ENCODE assay signal across 1 cellular context in genomic region chr16:67773569-67774456, GRCh38.
TF ChIP-seq lines count a peak whose summit lies in the region.

No MANE protein-coding gene starts in this region.

TF ChIP-seq in WTC11, 78 proteins besides CTCF, POLR2A, EP300 and RAD21 (continued from another document):
- no peak for TF ChIP-seq SMAD3 (CRISPR knock-in tag; IDR thresholded peaks at IDR 0.05; ENCODE audit: borderline replicate concordance)
- no peak for TF ChIP-seq ATF2 (CRISPR knock-in tag; IDR thresholded peaks at IDR 0.05; ENCODE audit: borderline replicate concordance, low read depth)
- no peak for TF ChIP-seq ZNF396 (CRISPR knock-in tag; IDR thresholded peaks at IDR 0.05; ENCODE audit: borderline replicate concordance)
